8 cellular contexts compared by ENCODE assay signal in genomic region chr20:54337131-54337530, GRCh38.
"Had no signal": no experiment of that assay in that cellular context is flagged by ENCODE, and none has a peak within 500 bp of the region (broad histone marks: within the 10 kb centered on the region; RNA-seq: fewer than 3 reads in every experiment).

No MANE protein-coding gene starts in this region.

- H3K4me1 Mint-ChIP-seq: GM23338 had no signal

- H3K4me3 Mint-ChIP-seq: GM23338, HFFc6 had no signal

- H3K9me3 ChIP-seq: HAP-1 had no signal

- H3K27ac Mint-ChIP-seq: GM23338, HFFc6 had no signal

- DNase-seq: H7, HFFc6, IMR-90, KG1 had no signal

- ATAC-seq: GM23338, HCT116, K562 had no signal

- H3K9me3 Mint-ChIP-seq: GM23338, HFFc6 had no signal
